23 cellular contexts compared by ENCODE assay signal in genomic region chr2:190117305-190117704, GRCh38. TPM values are rescaled to one million over a fixed set of nuclear protein-coding genes. Genes with fewer than 3 reads are reported as not detected.
DNase-seq lines count a peak whose midpoint lies in the region; ATAC-seq, FAIRE-seq and TF ChIP-seq lines count a peak whose summit lies in the region.
"Had no signal": no experiment of that assay in that cellular context is flagged by ENCODE, and none has a peak within 500 bp of the region (broad histone marks: within the 10 kb centered on the region; RNA-seq: fewer than 3 reads in every experiment).

No MANE protein-coding gene starts in this region.

- no peak for FAIRE-seq in H1 (lab: Jason Lieb, UNC)
- FAIRE-seq: G401.6, GM12892, GM19239, H54 had no signal

- TF ChIP-seq POLR2A in IMR-90 (IDR thresholded peaks at IDR 0.05; ENCODE audit: low read depth, low read length) (no peak), H1 (IDR thresholded peaks at IDR 0.05; ENCODE audit: control extremely low read depth in 1 of 2, low read depth in 2 of 2, low read length in 2 of 2) (no peak)

- H3K4me3 ChIP-seq in IMR-90 (ENCODE audit: insufficient read depth, low read depth, low read length), result no peak overlapping the region
- no peak overlapping the region for H3K4me3 ChIP-seq in adipocyte (ENCODE audit: low read length)
- no peak overlapping the region for H3K4me3 ChIP-seq in H1 (ENCODE audit: extremely low read depth in 1 of 4, insufficient read depth in 2 of 4, low read depth in 3 of 4, low read length in 4 of 4)
- H3K4me3 ChIP-seq: GM23338, HAP-1 had no signal

- H2BK15ac ChIP-seq in IMR-90 (ENCODE audit: low read depth, low read length) (no peak overlapping the region), H1 (ENCODE audit: low read length) (no peak overlapping the region)

- H2BK5ac ChIP-seq in IMR-90 (ENCODE audit: low read depth, low read length, poor library complexity, severe bottlenecking) (no peak overlapping the region), H1 (ENCODE audit: low read depth, low read length) (no peak overlapping the region)

- H3K9me1 ChIP-seq in IMR-90 (ENCODE audit: insufficient read depth, low read length), result no peaks in the 10 kb centered on the region

- no peaks in the 10 kb centered on the region for H3K9me3 ChIP-seq in IMR-90 (ENCODE audit: control insufficient read depth, insufficient read depth, low read length)
- no peaks in the 10 kb centered on the region for H3K9me3 ChIP-seq in adipocyte (ENCODE audit: control insufficient read depth, low read length)
- H3K9me3 ChIP-seq in H1 (ENCODE audit: insufficient read depth in 2 of 2, low read depth in 1 of 2, low read length in 1 of 2), result no peaks in the 10 kb centered on the region
- H3K9me3 ChIP-seq: Caco-2 had no signal

- TF ChIP-seq EP300 in Ishikawa (IDR thresholded peaks at IDR 0.05; ENCODE audit: borderline replicate concordance) (no peak), H1 (IDR thresholded peaks at IDR 0.05; ENCODE audit: borderline replicate concordance in 1 of 2, low read depth in 2 of 2, low read length in 2 of 2) (no peak)

- no peak overlapping the region for H3K4ac ChIP-seq in IMR-90 (ENCODE audit: low read depth, low read length)
- H3K4ac ChIP-seq in H1 (replicated peaks; ENCODE audit: insufficient read length, low read depth, low read length), result no peak overlapping the region

- POLR2A ChIA-PET in IMR-90 (lab: Charles Lee; ENCODE audit: unreplicated experiment) (no interaction called here), H1 (lab: Charles Lee; ENCODE audit: partially characterized antibody) (no interaction called here)

- H3K4me1 ChIP-seq in IMR-90 (ENCODE audit: control insufficient read depth, insufficient read depth, low read length) (peaks cover 4% of the 10 kb centered on the region), adipocyte (ENCODE audit: control insufficient read depth, insufficient read depth, low read length) (no peaks in the 10 kb centered on the region), H1 (replicated peaks in 1 of 4; ENCODE audit: control insufficient read depth in 3 of 4, insufficient read depth in 4 of 4, low read length in 3 of 4) (peaks cover 2 to 9% (median 4%) of the 10 kb centered on the region in 4 experiments; a peak in 5 of 7 replicates)
- H3K4me1 ChIP-seq: Caco-2 had no signal

- H2BK20ac ChIP-seq in IMR-90 (ENCODE audit: low read depth, low read length) (no peak overlapping the region), H1 (ENCODE audit: low read length) (no peak overlapping the region)

- H3K9ac ChIP-seq in IMR-90 (ENCODE audit: low read depth, low read length) (no peak overlapping the region), adipocyte (ENCODE audit: low read length) (no peak overlapping the region), H1 (replicated peaks in 1 of 4; ENCODE audit: extremely low read depth in 1 of 4, low read depth in 3 of 4, low read length in 3 of 4) (no peak overlapping the region)

- CTCF ChIA-PET in IMR-90 (lab: Yijun Ruan, JAX), result interaction anchor here (0.9 kb wide), 1 partner anchor 23 kb away, joined by 3 read pairs; no protein-coding TSS in a partner anchor
- CTCF ChIA-PET in H1 (lab: Charles Lee; ENCODE audit: partially characterized antibody), result interaction anchor here (0.8 to 2.7 kb wide), 5 partner anchors 12 to 80 kb away, joined by 3 to 10 read pairs (median 3); no protein-coding TSS in a partner anchor

- no TSS peak for BruUV-seq in IMR-90 (replicated peaks; lab: Mats Ljungman, UMichigan)

- intact Hi-C loops in IMR-90 (cut with micrococcal nuclease), result no loop called here

- H4K5ac ChIP-seq in IMR-90 (ENCODE audit: low read depth, low read length) (no peak overlapping the region), H1 (ENCODE audit: insufficient read length, low read depth, low read length) (no peak overlapping the region)

- no peak overlapping the region for H4K91ac ChIP-seq in IMR-90 (ENCODE audit: insufficient read depth, low read depth, low read length)
- H4K91ac ChIP-seq in H1 (replicated peaks; ENCODE audit: insufficient read length, low read length), result no peak overlapping the region

- no peak for TF ChIP-seq RAD21 in IMR-90 (IDR thresholded peaks at IDR 0.05; ENCODE audit: low read length)
- TF ChIP-seq RAD21 in Ishikawa (IDR thresholded peaks at IDR 0.05; ENCODE audit: low read depth), result no peak
- no peak for TF ChIP-seq RAD21 in H1 (IDR thresholded peaks at IDR 0.05 in 1 of 2, conservative IDR thresholded peaks at IDR 0.05 in 1 of 2; ENCODE audit: low read depth in 2 of 2, low read length in 2 of 2)

- H2AFZ ChIP-seq in IMR-90 (replicated peaks; ENCODE audit: low read length, poor library complexity), result no peak overlapping the region
- H2AFZ ChIP-seq in H1 (ENCODE audit: low read length), result no peak overlapping the region
- H2AFZ ChIP-seq: GM23338 had no signal

- DNase-seq in IMR-90 (no peak), adipocyte (ENCODE audit: low read depth) (peak; percentile 24), H1 (ENCODE audit: low read depth in 1 of 2, low spot score in 2 of 2) (no peak), iPS-NIHi7 (ENCODE audit: extremely low spot score) (no peak), OCI-M2 (lab: John Stamatoyannopoulos, UW; ENCODE audit: unreplicated experiment) (no peak), HuH-7 (ENCODE audit: low spot score) (no peak)
- DNase-seq: C1 segment of cervical spinal cord; Caco-2; CD4-positive, CD25-positive, alpha-beta regulatory T cell; CD8-positive, alpha-beta T cell; DMS153; DND-41; HFFc6 had no signal

- 0 out of 2 replicates have a peak, but pooled peaks cover 2% of the 10 kb centered on the region for H3K23me2 ChIP-seq in H1 (ENCODE audit: low read depth, low read length)

- H2AK5ac ChIP-seq in IMR-90 (ENCODE audit: low read depth, low read length) (no peak overlapping the region), H1 (ENCODE audit: low read depth, low read length) (no peak overlapping the region)

- H2BK120ac ChIP-seq in IMR-90 (ENCODE audit: low read depth, low read length) (no peak overlapping the region), H1 (replicated peaks; ENCODE audit: low read depth, low read length) (no peak overlapping the region)

- H3K4me2 ChIP-seq in IMR-90 (ENCODE audit: low read depth, low read length), result no peak overlapping the region
- no peak overlapping the region for H3K4me2 ChIP-seq in H1 (ENCODE audit: insufficient read depth in 1 of 2, low read depth in 2 of 2, low read length in 2 of 2)
- H3K4me2 ChIP-seq: GM23338 had no signal

- no peak overlapping the region for H2BK12ac ChIP-seq in H1 (ENCODE audit: low read depth, low read length)

- no peak for ATAC-seq in IMR-90 (ENCODE audit: low read depth)
- ATAC-seq: CD8-positive, alpha-beta T cell; GM23338 had no signal

- H4K8ac ChIP-seq in IMR-90 (ENCODE audit: low read depth in 2 of 2, low read length in 2 of 2), result no peak overlapping the region
- no peak overlapping the region for H4K8ac ChIP-seq in H1 (ENCODE audit: extremely low read depth, insufficient read depth, low read length)

- no peak for TF ChIP-seq CTCF in IMR-90 (conservative IDR thresholded peaks at IDR 0.05; ENCODE audit: low read depth, low read length)
- no peak for TF ChIP-seq CTCF in H1 (IDR thresholded peaks at IDR 0.05; ENCODE audit: control extremely low read depth in 1 of 3, insufficient read depth in 1 of 3, low read depth in 1 of 3, low read length in 3 of 3)

- H3K18ac ChIP-seq in IMR-90 (ENCODE audit: low read depth, low read length) (no peak overlapping the region), H1 (ENCODE audit: extremely low read depth, low read length) (no peak overlapping the region)

- H3K14ac ChIP-seq in IMR-90 (replicated peaks; ENCODE audit: low read depth, low read length) (no peak overlapping the region), H1 (ENCODE audit: insufficient read length) (no peak overlapping the region)

- H3K27ac ChIP-seq in IMR-90 (ENCODE audit: insufficient read depth, low read length) (no peak overlapping the region), H1 (ENCODE audit: low read depth, low read length) (no peak overlapping the region)

- H3K36me3 ChIP-seq in IMR-90 (ENCODE audit: control insufficient read depth, insufficient read depth, low read length) (no peaks in the 10 kb centered on the region), adipocyte (ENCODE audit: control insufficient read depth, insufficient read depth, low read length, severe bottlenecking) (no peaks in the 10 kb centered on the region), H1 (ENCODE audit: control insufficient read depth in 2 of 4, insufficient read depth in 4 of 4, low read length in 3 of 4) (no peaks in the 10 kb centered on the region)
- H3K36me3 ChIP-seq: HAP-1 had no signal

- dilution Hi-C loops in IMR-90 (cut with HindIII; ENCODE audit: low sequenced_read_pairs, unreplicated experiment), result no loop called here

- H3K56ac ChIP-seq in IMR-90 (ENCODE audit: extremely low read depth, insufficient read depth, low read length), result no peak overlapping the region
- H3K56ac ChIP-seq in H1 (replicated peaks; ENCODE audit: insufficient read length, low read depth, low read length), result no peak overlapping the region

- no peaks in the 10 kb centered on the region for H4K20me1 ChIP-seq in IMR-90 (ENCODE audit: insufficient read depth, low read length)
- no peaks in the 10 kb centered on the region for H4K20me1 ChIP-seq in H1 (replicated peaks in 1 of 2; ENCODE audit: control insufficient read depth in 1 of 2, insufficient read depth in 2 of 2, low read length in 2 of 2)

- H3K27me3 ChIP-seq in IMR-90 (ENCODE audit: control insufficient read depth, insufficient read depth, low read length) (no peaks in the 10 kb centered on the region), adipocyte (replicated peaks; ENCODE audit: control insufficient read depth, insufficient read depth, low read length) (no peaks in the 10 kb centered on the region), H1 (replicated peaks in 1 of 4; ENCODE audit: control insufficient read depth in 3 of 4, extremely low read depth in 1 of 4, insufficient read depth in 3 of 4, low read length in 3 of 4) (no peaks in the 10 kb centered on the region)

- no peak overlapping the region for H3K23ac ChIP-seq in IMR-90 (ENCODE audit: low read depth, low read length)
- no peak overlapping the region for H3K23ac ChIP-seq in H1 (ENCODE audit: insufficient read length)

- no CpG with 5 or more reads among the region's 1 CpG for WGBS in IMR-90 (ENCODE audit: extremely low coverage in 2 of 2, insufficient read length in 1 of 2), 2 experiments
- 100% methylated on average over 1 of the region's 1 CpG; no CpG with 5 or more reads in 1 of the 2 experiments for WGBS in H1 (ENCODE audit: extremely low coverage in 1 of 2, insufficient coverage in 1 of 2, insufficient read length in 1 of 2, insufficient replicate concordance in 2 of 2, low coverage in 1 of 2, low lambda C conversion rate in 2 of 2, missing lambda C conversion rate in 1 of 2), 2 experiments

- H3K79me1 ChIP-seq in IMR-90 (ENCODE audit: low read depth in 1 of 2, low read length in 2 of 2) (no peaks in the 10 kb centered on the region), H1 (ENCODE audit: low read depth, low read length) (no peaks in the 10 kb centered on the region)

- H2AK9ac ChIP-seq in IMR-90 (replicated peaks; ENCODE audit: low read depth, low read length, poor library complexity), result no peak overlapping the region

- H3K79me2 ChIP-seq in H1 (ENCODE audit: control insufficient read depth in 1 of 2, insufficient read depth in 2 of 2, low read length in 2 of 2), result no peaks in the 10 kb centered on the region

- in situ Hi-C loops in IMR-90 (cut with MboI; ENCODE audit: low sequenced_read_pairs), result no loop called here

RNA-seq across cellular contexts. Expression of gene MSTN, which starts 54.8 kb away (rescaled TPM):
- total RNA-seq in IMR-90 (2012; rRNA removed), result under 0.01 TPM in 1 of 2 replicates, not detected in the other
- polyA plus RNA-seq in IMR-90 (2012; rRNA removed), result not detected in 2 replicates
- polyA plus RNA-seq in IMR-90 (2012; cell fraction: cytosol; rRNA removed), result 0.02 TPM in 1 of 2 replicates, not detected in the other
- 0.02 and 0.24 TPM in 2 replicates for polyA plus RNA-seq in IMR-90 (2012; cell fraction: nucleus; rRNA removed; ENCODE audit: low replicate concordance)
- total RNA-seq in H1 (2021; fragmentation: NEBNext Ultra II Directional; extraction: Animal tissue kit (Norgen Biotek cat#: 25700)), result not detected in 2 replicates
- polyA plus RNA-seq in H1 (2011; rRNA removed), result not detected in 2 replicates
- polyA plus RNA-seq in H1 (2011; cell fraction: cytosol; rRNA removed), result not detected
- not detected for polyA plus RNA-seq in H1 (2011; cell fraction: nucleus; rRNA removed)
- polyA plus RNA-seq in H1 (2012, experiment 1 of 2), result not detected in 4 replicates
- not detected for polyA plus RNA-seq in H1 (2012, experiment 2 of 2)
- not detected for polyA plus RNA-seq in H1 (2013, experiment 1 of 2)
- not detected for polyA plus RNA-seq in H1 (2013, experiment 2 of 2)
- not detected in 2 replicates for polyA minus RNA-seq in H1 (2011; rRNA and poly(A)+ RNA removed)
- polyA minus RNA-seq in H1 (2011; cell fraction: cytosol; rRNA and poly(A)+ RNA removed), result not detected
- not detected for polyA minus RNA-seq in H1 (2011; cell fraction: nucleus; rRNA and poly(A)+ RNA removed)
- total RNA-seq: A172; A673; Caco-2; CD4-positive, CD25-positive, alpha-beta regulatory T cell; CD8-positive, alpha-beta T cell; HFFc6 had no signal
- polyA plus RNA-seq: BJ; CD4-positive, CD25-positive, alpha-beta regulatory T cell; GM23338 had no signal
